19 cellular contexts compared by ENCODE assay signal in genomic region chr9:22622823-22623222, GRCh38.
A peak's percentile ranks its signal among the peaks of the same experiment; 100 is the strongest.
DNase-seq lines count a peak whose midpoint lies in the region; ATAC-seq, FAIRE-seq and TF ChIP-seq lines count a peak whose summit lies in the region.
"Had no signal": no experiment of that assay in that cellular context is flagged by ENCODE, and none has a peak within 500 bp of the region (broad histone marks: within the 10 kb centered on the region; RNA-seq: fewer than 3 reads in every experiment).

No MANE protein-coding gene starts in this region.

- H2BK120ac ChIP-seq in neuronal stem cell (ENCODE audit: low read depth, low read length), result no peak overlapping the region

- no peaks in the 10 kb centered on the region for H3K79me1 ChIP-seq in neuronal stem cell (ENCODE audit: low read depth, low read length)

- no peaks in the 10 kb centered on the region for H3K79me2 ChIP-seq in smooth muscle cell (ENCODE audit: low read depth)

- no peak overlapping the region for H2BK5ac ChIP-seq in neuronal stem cell (ENCODE audit: low read length)

- no peak for TF ChIP-seq CTCF in fibroblast of mammary gland (conservative IDR thresholded peaks at IDR 0.05; ENCODE audit: control insufficient read depth, insufficient read depth, low read depth, low read length)
- TF ChIP-seq CTCF in pancreas (IDR thresholded peaks at IDR 0.05), result no peak
- no peak for TF ChIP-seq CTCF in smooth muscle cell (IDR thresholded peaks at IDR 0.05; ENCODE audit: borderline replicate concordance, insufficient read depth, poor library complexity, severe bottlenecking)

- no peaks in the 10 kb centered on the region for H3K27me3 ChIP-seq in neuronal stem cell (ENCODE audit: control insufficient read depth in 3 of 3, insufficient read depth in 3 of 3, low read depth in 1 of 3, low read length in 3 of 3)
- no peaks in the 10 kb centered on the region for H3K27me3 ChIP-seq in pancreas
- no peaks in the 10 kb centered on the region for H3K27me3 ChIP-seq in smooth muscle cell (ENCODE audit: low read depth)
- H3K27me3 ChIP-seq: MG63, SJSA1 had no signal

- H3K9me3 ChIP-seq in neuronal stem cell (replicated peaks in 1 of 2; ENCODE audit: control insufficient read depth in 2 of 2, insufficient read depth in 1 of 2, low read depth in 1 of 2, low read length in 2 of 2) (no peaks in the 10 kb centered on the region), pancreas (no peaks in the 10 kb centered on the region), smooth muscle cell (replicated peaks; ENCODE audit: low read depth) (no peaks in the 10 kb centered on the region)
- H3K9me3 ChIP-seq: MG63, SJSA1 had no signal

- H3K4me1 ChIP-seq in neuronal stem cell (ENCODE audit: control insufficient read depth in 2 of 2, insufficient read depth in 1 of 2, low read depth in 1 of 2, low read length in 2 of 2) (peaks cover 0 to 3% of the 10 kb centered on the region in 2 donors), pancreas (no peaks in the 10 kb centered on the region), smooth muscle cell (ENCODE audit: low read depth) (peaks cover 10% of the 10 kb centered on the region)
- H3K4me1 ChIP-seq: SJSA1 had no signal

- no peak overlapping the region for H3K23ac ChIP-seq in neuronal stem cell (ENCODE audit: low read depth, low read length, poor library complexity)

- intact Hi-C loops in pancreas (cut with DNase I), result no loop called here

- no peak overlapping the region for H4K91ac ChIP-seq in neuronal stem cell (ENCODE audit: low read depth, low read length, poor library complexity)

- no peak overlapping the region for H3K4me3 ChIP-seq in fibroblast of mammary gland (ENCODE audit: control insufficient read depth, low read depth, low read length)
- H3K4me3 ChIP-seq in neuronal stem cell (ENCODE audit: low read length in 2 of 2), result no peak overlapping the region
- H3K4me3 ChIP-seq in pancreas, result no peak overlapping the region
- no peak overlapping the region for H3K4me3 ChIP-seq in smooth muscle cell
- H3K4me3 ChIP-seq: MG63, SJSA1 had no signal

- no peak overlapping the region for H3K14ac ChIP-seq in neuronal stem cell (ENCODE audit: low read length)

- H3K9ac ChIP-seq in neuronal stem cell (ENCODE audit: low read depth, low read length, poor library complexity) (no peak overlapping the region), smooth muscle cell (ENCODE audit: low read depth) (no peak overlapping the region)

- peak; percentile 89 for DNase-seq in NCI-H82 (lab: John Stamatoyannopoulos, UW)
- DNase-seq in fibroblast of mammary gland (ENCODE audit: low read depth), result peak; percentile 29
- DNase-seq in neuronal stem cell (ENCODE audit: low spot score), result no peak
- no peak for DNase-seq in pancreas
- no peak for DNase-seq in putamen (ENCODE audit: low spot score)
- DNase-seq in smooth muscle cell (lab: John Stamatoyannopoulos, UW; ENCODE audit: unreplicated experiment), result no peak
- no peak for DNase-seq in COR-L47 (lab: John Stamatoyannopoulos, UW)
- DNase-seq: C1 segment of cervical spinal cord; HFFc6; MG63; NCI-H1105; NCI-H187 treated with DMSO at 0.1 percent for 48 hours; NCI-H2171; NCI-H510A treated with DMSO at 0.1 percent for 48 hours; NK-92 treated with Interleukin-12 subunit alpha and Interleukin-12 subunit beta, amount 100 ng/mL, for 24 hours; PC-3 had no signal

- H3K18ac ChIP-seq in neuronal stem cell (ENCODE audit: low read length), result peak overlapping the region; percentile 45

- no peak for FAIRE-seq in pancreas (lab: Jason Lieb, UNC)
- FAIRE-seq: H1, HepG2 had no signal

- no peak overlapping the region for H3K27ac ChIP-seq in neuronal stem cell (replicated peaks; ENCODE audit: low read length)
- no peak overlapping the region for H3K27ac ChIP-seq in pancreas
- no peak overlapping the region for H3K27ac ChIP-seq in smooth muscle cell (ENCODE audit: low read depth)
- H3K27ac ChIP-seq: SJSA1 had no signal

- no peak overlapping the region for H2AFZ ChIP-seq in neuronal stem cell (ENCODE audit: low read length)
- no peak overlapping the region for H2AFZ ChIP-seq in smooth muscle cell (ENCODE audit: low read depth)

- no peak overlapping the region for H2AK5ac ChIP-seq in neuronal stem cell (ENCODE audit: low read depth, low read length)

- WGBS in neuronal stem cell (ENCODE audit: extremely low coverage in 2 of 2, insufficient read length in 2 of 2, insufficient replicate concordance in 1 of 2), 2 donors, result no CpG with 5 or more reads among the region's 1 CpG
- WGBS in pancreas, 2 donors, result 59 to 86% methylated on average over 1 of the region's 1 CpG
- WGBS in smooth muscle cell (ENCODE audit: low lambda C conversion rate), result 80% methylated on average over 1 of the region's 1 CpG

- no peak overlapping the region for H2BK12ac ChIP-seq in neuronal stem cell (ENCODE audit: low read length)

- no peaks in the 10 kb centered on the region for H3K36me3 ChIP-seq in neuronal stem cell (replicated peaks in 1 of 2; ENCODE audit: control insufficient read depth in 2 of 2, insufficient read depth in 2 of 2, low read length in 2 of 2)
- no peaks in the 10 kb centered on the region for H3K36me3 ChIP-seq in pancreas
- no peaks in the 10 kb centered on the region for H3K36me3 ChIP-seq in smooth muscle cell (ENCODE audit: low read depth)
- H3K36me3 ChIP-seq: MG63, SJSA1 had no signal

- H3K4me2 ChIP-seq in neuronal stem cell (ENCODE audit: insufficient read depth, low read length, poor library complexity, severe bottlenecking) (no peak overlapping the region), smooth muscle cell (no peak overlapping the region)

- no peak overlapping the region for H3K4ac ChIP-seq in neuronal stem cell (ENCODE audit: low read length)

- H3F3A ChIP-seq in smooth muscle cell (ENCODE audit: low read depth), result no peaks in the 10 kb centered on the region

- H4K8ac ChIP-seq in neuronal stem cell (ENCODE audit: low read depth, low read length), result no peak overlapping the region

- H4K20me1 ChIP-seq in smooth muscle cell (ENCODE audit: low read depth), result peaks cover 22% of the 10 kb centered on the region

- no peak for ATAC-seq in pancreas
- ATAC-seq: HepG2, PC-3 had no signal

- no peak overlapping the region for H2BK15ac ChIP-seq in neuronal stem cell (ENCODE audit: low read length)

Comparison
In these comparisons a context has a peak if more than half of its experiments do, and no peak if none do; other contexts are left out.
1. DNase-seq: peak in NCI-H82 (single experiment) and fibroblast of mammary gland (single experiment); none in neuronal stem cell (single experiment), pancreas (0 of 6), putamen (single experiment), smooth muscle cell (single experiment) and COR-L47 (single experiment).